ENCODE assay signal across 1 cellular context in the genomic region with DNA sequence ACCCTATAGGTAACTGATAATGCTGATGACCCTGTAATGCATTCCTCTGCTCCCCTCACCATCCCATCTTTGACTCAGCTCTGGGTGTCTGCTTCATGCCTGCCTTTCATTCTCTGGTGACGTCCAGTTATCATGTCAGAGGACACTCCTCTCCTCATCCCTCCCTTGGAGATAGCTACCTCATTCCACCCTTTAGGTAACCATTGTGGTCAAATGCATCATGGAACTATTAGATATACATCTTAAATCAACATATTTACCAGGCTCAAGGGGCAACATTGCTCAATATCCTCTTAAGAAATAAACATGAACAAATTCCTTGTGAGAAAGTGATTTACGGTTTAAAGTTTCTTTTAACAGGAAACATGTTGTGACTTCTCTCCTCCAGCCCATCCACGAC.
TF ChIP-seq lines count a peak whose summit lies in the region.

No MANE protein-coding gene starts in this region.

TF ChIP-seq in SK-N-SH, 30 proteins besides CTCF, POLR2A, EP300 and RAD21 (continued from another document):
- TF ChIP-seq, protein P1, sequence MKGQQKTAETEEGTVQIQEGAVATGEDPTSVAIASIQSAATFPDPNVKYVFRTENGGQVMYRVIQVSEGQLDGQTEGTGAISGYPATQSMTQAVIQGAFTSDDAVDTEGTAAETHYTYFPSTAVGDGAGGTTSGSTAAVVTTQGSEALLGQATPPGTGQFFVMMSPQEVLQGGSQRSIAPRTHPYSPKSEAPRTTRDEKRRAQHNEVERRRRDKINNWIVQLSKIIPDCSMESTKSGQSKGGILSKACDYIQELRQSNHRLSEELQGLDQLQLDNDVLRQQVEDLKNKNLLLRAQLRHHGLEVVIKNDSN (IDR thresholded peaks at IDR 0.05; ENCODE audit: borderline replicate concordance, low read depth) = no peak
- TF ChIP-seq, protein P2, sequence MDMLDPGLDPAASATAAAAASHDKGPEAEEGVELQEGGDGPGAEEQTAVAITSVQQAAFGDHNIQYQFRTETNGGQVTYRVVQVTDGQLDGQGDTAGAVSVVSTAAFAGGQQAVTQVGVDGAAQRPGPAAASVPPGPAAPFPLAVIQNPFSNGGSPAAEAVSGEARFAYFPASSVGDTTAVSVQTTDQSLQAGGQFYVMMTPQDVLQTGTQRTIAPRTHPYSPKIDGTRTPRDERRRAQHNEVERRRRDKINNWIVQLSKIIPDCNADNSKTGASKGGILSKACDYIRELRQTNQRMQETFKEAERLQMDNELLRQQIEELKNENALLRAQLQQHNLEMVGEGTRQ (IDR thresholded peaks at IDR 0.05; ENCODE audit: borderline replicate concordance, low read depth, low read length) = no peak
TF ChIP-seq in SK-N-SH: peak in this region for 0.
